In genomic region chr20:51862796-51863195, GRCh38 we compare ENCODE assay signal across 23 cellular contexts.
A peak's percentile ranks its signal among the peaks of the same experiment; 100 is the strongest.
DNase-seq lines count a peak whose midpoint lies in the region; ATAC-seq, FAIRE-seq and TF ChIP-seq lines count a peak whose summit lies in the region.
"Had no signal": no experiment of that assay in that cellular context is flagged by ENCODE, and none has a peak within 500 bp of the region (broad histone marks: within the 10 kb centered on the region; RNA-seq: fewer than 3 reads in every experiment).

No MANE protein-coding gene starts in this region.

- H2BK5ac ChIP-seq in IMR-90 (ENCODE audit: low read depth, low read length, poor library complexity, severe bottlenecking) (no peak overlapping the region), neuronal stem cell (ENCODE audit: low read length) (no peak overlapping the region)

- H3K4me2 ChIP-seq in IMR-90 (ENCODE audit: low read depth, low read length) (no peak overlapping the region), neuronal stem cell (ENCODE audit: insufficient read depth, low read length, poor library complexity, severe bottlenecking) (no peak overlapping the region)

- H3K27me3 ChIP-seq in IMR-90 (ENCODE audit: control insufficient read depth, insufficient read depth, low read length) (peaks cover 21% of the 10 kb centered on the region), neuronal stem cell (ENCODE audit: control insufficient read depth in 3 of 3, insufficient read depth in 3 of 3, low read depth in 1 of 3, low read length in 3 of 3) (no peaks in the 10 kb centered on the region)

- no peak overlapping the region for H2AK9ac ChIP-seq in IMR-90 (replicated peaks; ENCODE audit: low read depth, low read length, poor library complexity)

- H3K9me3 ChIP-seq in IMR-90 (ENCODE audit: control insufficient read depth, insufficient read depth, low read length) (no peaks in the 10 kb centered on the region), neuronal stem cell (replicated peaks in 1 of 2; ENCODE audit: control insufficient read depth in 2 of 2, insufficient read depth in 1 of 2, low read depth in 1 of 2, low read length in 2 of 2) (no peaks in the 10 kb centered on the region), kidney (ENCODE audit: control insufficient read depth in 1 of 2, low read length in 2 of 2) (no peaks in the 10 kb centered on the region)
- H3K9me3 ChIP-seq: sigmoid colon had no signal

- H2BK120ac ChIP-seq in IMR-90 (ENCODE audit: low read depth, low read length) (no peak overlapping the region), neuronal stem cell (ENCODE audit: low read depth, low read length) (no peak overlapping the region)

- dilution Hi-C loops in IMR-90 (cut with HindIII; ENCODE audit: low sequenced_read_pairs, unreplicated experiment): no loop called here

- H3K14ac ChIP-seq in IMR-90 (replicated peaks; ENCODE audit: low read depth, low read length) (no peak overlapping the region), neuronal stem cell (ENCODE audit: low read length) (no peak overlapping the region)

- H3K4me1 ChIP-seq in IMR-90 (ENCODE audit: control insufficient read depth, insufficient read depth, low read length): no peaks in the 10 kb centered on the region
- peaks cover 0 to 12% of the 10 kb centered on the region in 2 donors for H3K4me1 ChIP-seq in neuronal stem cell (ENCODE audit: control insufficient read depth in 2 of 2, insufficient read depth in 1 of 2, low read depth in 1 of 2, low read length in 2 of 2)
- H3K4me1 ChIP-seq in kidney (ENCODE audit: control insufficient read depth in 1 of 2, insufficient read depth in 1 of 2, low read depth in 1 of 2, low read length in 2 of 2): no peaks in the 10 kb centered on the region

- TF ChIP-seq RAD21 in IMR-90 (IDR thresholded peaks at IDR 0.05; ENCODE audit: low read length): no peak

- H4K5ac ChIP-seq in IMR-90 (ENCODE audit: low read depth, low read length): no peak overlapping the region

- H3K4me3 ChIP-seq in IMR-90 (ENCODE audit: insufficient read depth, low read depth, low read length): no peak overlapping the region
- no peak overlapping the region for H3K4me3 ChIP-seq in neuronal stem cell (ENCODE audit: low read length in 2 of 2)
- no peak overlapping the region for H3K4me3 ChIP-seq in kidney (ENCODE audit: low read length in 2 of 2)
- H3K4me3 ChIP-seq: GM12878, sigmoid colon, SK-N-MC had no signal

- no peak overlapping the region for H2BK20ac ChIP-seq in IMR-90 (ENCODE audit: low read depth, low read length)

- H2AFZ ChIP-seq in IMR-90 (replicated peaks; ENCODE audit: low read length, poor library complexity) (peak overlapping the region; percentile 47), neuronal stem cell (ENCODE audit: low read length) (peak overlapping the region; percentile 54)

- H2BK15ac ChIP-seq in IMR-90 (ENCODE audit: low read depth, low read length) (no peak overlapping the region), neuronal stem cell (ENCODE audit: low read length) (peak overlapping the region; percentile 2)

- BruUV-seq in IMR-90 (replicated peaks; lab: Mats Ljungman, UMichigan): no TSS peak

- no peak overlapping the region for H3K4ac ChIP-seq in IMR-90 (ENCODE audit: low read depth, low read length)
- H3K4ac ChIP-seq in neuronal stem cell (ENCODE audit: low read length): no peak overlapping the region

- peaks cover 6% of the 10 kb centered on the region for H3K27me3 Mint-ChIP-seq in glutamatergic neuron (ENCODE audit: unreplicated experiment)

- H3K36me3 Mint-ChIP-seq in glutamatergic neuron (ENCODE audit: unreplicated experiment): no peaks in the 10 kb centered on the region
- H3K36me3 Mint-ChIP-seq: CD4-positive, CD25-positive, alpha-beta regulatory T cell; naive thymus-derived CD8-positive, alpha-beta T cell had no signal

- H4K8ac ChIP-seq in IMR-90 (ENCODE audit: low read depth in 2 of 2, low read length in 2 of 2) (no peak overlapping the region), neuronal stem cell (ENCODE audit: low read depth, low read length) (no peak overlapping the region)

- ATAC-seq in IMR-90 (ENCODE audit: low read depth): peak; percentile 49; the same call in 1 of the 2 replicates
- ATAC-seq: activated CD4-positive, CD25-positive, alpha-beta regulatory T cell treated with anti-CD3 and anti-CD28 coated beads, Interleukin-2, amount 50 U/mL, for 24 hours; activated CD8-positive, alpha-beta T cell treated with anti-CD3 and anti-CD28 coated beads for 36 hours; GM12878; left colon; naive thymus-derived CD8-positive, alpha-beta T cell had no signal

- no peaks in the 10 kb centered on the region for H3K9me3 Mint-ChIP-seq in glutamatergic neuron (ENCODE audit: unreplicated experiment)
- H3K9me3 Mint-ChIP-seq: activated CD8-positive, alpha-beta T cell treated with anti-CD3 and anti-CD28 coated beads for 36 hours; CD4-positive, CD25-positive, alpha-beta regulatory T cell; naive thymus-derived CD8-positive, alpha-beta T cell had no signal

- TF ChIP-seq CTCF in IMR-90 (conservative IDR thresholded peaks at IDR 0.05; ENCODE audit: low read depth, low read length): no peak
- TF ChIP-seq CTCF in kidney (IDR thresholded peaks at IDR 0.05; ENCODE audit: borderline replicate concordance, extremely low read depth, insufficient read depth): no peak
- no peak for TF ChIP-seq CTCF in glutamatergic neuron (IDR thresholded peaks at IDR 0.05; ENCODE audit: partially characterized antibody, unreplicated experiment)

- no peak overlapping the region for H3K27ac ChIP-seq in IMR-90 (ENCODE audit: insufficient read depth, low read length)
- H3K27ac ChIP-seq in neuronal stem cell (replicated peaks; ENCODE audit: low read length): no peak overlapping the region
- H3K27ac ChIP-seq in kidney (ENCODE audit: low read depth in 2 of 2, low read length in 2 of 2): no peak overlapping the region
- H3K27ac ChIP-seq: sigmoid colon, SK-N-MC had no signal

- H2BK12ac ChIP-seq in neuronal stem cell (ENCODE audit: low read length): no peak overlapping the region

- POLR2A ChIA-PET in IMR-90 (lab: Charles Lee; ENCODE audit: unreplicated experiment): no interaction called here

- no peak for FAIRE-seq in kidney (lab: Jason Lieb, UNC)
- FAIRE-seq: bronchial epithelial cell, GM12878 had no signal

- H3K56ac ChIP-seq in IMR-90 (ENCODE audit: extremely low read depth, insufficient read depth, low read length): no peak overlapping the region

- H3K36me3 ChIP-seq in IMR-90 (ENCODE audit: control insufficient read depth, insufficient read depth, low read length): no peaks in the 10 kb centered on the region
- H3K36me3 ChIP-seq in neuronal stem cell (replicated peaks in 1 of 2; ENCODE audit: control insufficient read depth in 2 of 2, insufficient read depth in 2 of 2, low read length in 2 of 2): no peaks in the 10 kb centered on the region
- H3K36me3 ChIP-seq in kidney (ENCODE audit: control insufficient read depth in 1 of 2, insufficient read depth in 2 of 2, low read length in 2 of 2): no peaks in the 10 kb centered on the region
- H3K36me3 ChIP-seq: sigmoid colon had no signal

- H3K18ac ChIP-seq in IMR-90 (ENCODE audit: low read depth, low read length): no peak overlapping the region
- H3K18ac ChIP-seq in neuronal stem cell (ENCODE audit: low read length): peak overlapping the region; percentile 33

- H3K23ac ChIP-seq in IMR-90 (ENCODE audit: low read depth, low read length) (no peak overlapping the region), neuronal stem cell (ENCODE audit: low read depth, low read length, poor library complexity) (no peak overlapping the region)

- DNase-seq in EL (peak; percentile 77), IMR-90 (peak; percentile 18), astrocyte of the hippocampus (ENCODE audit: low read depth, low spot score) (peak; percentile 27), neuronal stem cell (ENCODE audit: low spot score) (no peak), globus pallidus (ENCODE audit: low spot score) (no peak), NCI-H82 (lab: John Stamatoyannopoulos, UW) (no peak), kidney (no peak), glutamatergic neuron (no peak)
- DNase-seq: ACHN; activated CD8-positive, alpha-beta T cell treated with anti-CD3 and anti-CD28 coated beads for 36 hours; activated gamma-delta T cell treated with Interleukin-2 at 50 U/mL for 16 hours; CD4-positive, CD25-positive, alpha-beta regulatory T cell; left colon; MM.1S; naive thymus-derived CD8-positive, alpha-beta T cell; NCI-H1436; NCI-H510A treated with DMSO at 0.1 percent for 48 hours; sigmoid colon; T-helper 9 cell had no signal

- no peaks in the 10 kb centered on the region for H3K9me1 ChIP-seq in IMR-90 (ENCODE audit: insufficient read depth, low read length)

- CTCF ChIA-PET in IMR-90 (lab: Yijun Ruan, JAX): no interaction called here

- H3K9ac ChIP-seq in IMR-90 (ENCODE audit: low read depth, low read length) (no peak overlapping the region), neuronal stem cell (ENCODE audit: low read depth, low read length, poor library complexity) (no peak overlapping the region), kidney (ENCODE audit: low read length in 2 of 2) (no peak overlapping the region)

- no peaks in the 10 kb centered on the region for H3K4me1 Mint-ChIP-seq in glutamatergic neuron (ENCODE audit: low read depth, unreplicated experiment)
- H3K4me1 Mint-ChIP-seq: CD4-positive, CD25-positive, alpha-beta regulatory T cell; naive thymus-derived CD8-positive, alpha-beta T cell had no signal

- H2AK5ac ChIP-seq in IMR-90 (ENCODE audit: low read depth, low read length): no peak overlapping the region; the same call in 1 of the 2 replicates
- H2AK5ac ChIP-seq in neuronal stem cell (ENCODE audit: low read depth, low read length): no peak overlapping the region

- TF ChIP-seq POLR2A in IMR-90 (IDR thresholded peaks at IDR 0.05; ENCODE audit: low read depth, low read length): no peak

- H4K91ac ChIP-seq in IMR-90 (ENCODE audit: insufficient read depth, low read depth, low read length) (no peak overlapping the region), neuronal stem cell (ENCODE audit: low read depth, low read length, poor library complexity) (peak overlapping the region; percentile 19)

- H3K4me3 Mint-ChIP-seq in glutamatergic neuron (ENCODE audit: unreplicated experiment): no peak overlapping the region
- H3K4me3 Mint-ChIP-seq: activated CD8-positive, alpha-beta T cell treated with anti-CD3 and anti-CD28 coated beads for 36 hours; CD4-positive, CD25-positive, alpha-beta regulatory T cell; naive thymus-derived CD8-positive, alpha-beta T cell had no signal

- no peak overlapping the region for H3K27ac Mint-ChIP-seq in glutamatergic neuron (ENCODE audit: unreplicated experiment)
- H3K27ac Mint-ChIP-seq: activated CD8-positive, alpha-beta T cell treated with anti-CD3 and anti-CD28 coated beads for 36 hours; CD4-positive, CD25-positive, alpha-beta regulatory T cell; naive thymus-derived CD8-positive, alpha-beta T cell had no signal

- H3K79me1 ChIP-seq in IMR-90 (ENCODE audit: low read depth in 1 of 2, low read length in 2 of 2) (no peaks in the 10 kb centered on the region), neuronal stem cell (ENCODE audit: low read depth, low read length) (no peaks in the 10 kb centered on the region)

- intact Hi-C loops in IMR-90 (cut with micrococcal nuclease): no loop called here
- intact Hi-C loops in kidney (cut with DNase I): no loop called here

- in situ Hi-C loops in IMR-90 (cut with MboI; ENCODE audit: low sequenced_read_pairs): no loop called here

- WGBS in IMR-90 (ENCODE audit: extremely low coverage in 2 of 2, insufficient read length in 1 of 2), 2 experiments: 80% methylated on average over 1 of the region's 8 CpGs; no CpG with 5 or more reads in 1 of the 2 experiments
- WGBS in neuronal stem cell (ENCODE audit: extremely low coverage in 2 of 2, insufficient read length in 2 of 2, insufficient replicate concordance in 1 of 2), 2 donors: no CpG with 5 or more reads among the region's 8 CpGs

- no peaks in the 10 kb centered on the region for H4K20me1 ChIP-seq in IMR-90 (ENCODE audit: insufficient read depth, low read length)

Comparison
In these comparisons a context has a peak if more than half of its experiments do, and no peak if none do; other contexts are left out.
1. DNase-seq: peak in EL (single experiment), IMR-90 (single experiment) and astrocyte of the hippocampus (single experiment); none in neuronal stem cell (single experiment), globus pallidus (single experiment), NCI-H82 (single experiment), kidney (single experiment) and glutamatergic neuron (single experiment).